In genomic region chr10:92240289-92241157, GRCh38 we compare ENCODE assay signal across 8 cellular contexts. TPM values are rescaled to one million over a fixed set of nuclear protein-coding genes. Genes with fewer than 3 reads are reported as not detected.
A peak's percentile ranks its signal among the peaks of the same experiment; 100 is the strongest.
DNase-seq lines count a peak whose midpoint lies in the region; ATAC-seq and TF ChIP-seq lines count a peak whose summit lies in the region.

No MANE protein-coding gene starts in this region.

- H2AFZ ChIP-seq in ACC112 (ENCODE audit: low read length, unreplicated experiment): peak overlapping the region; percentile 63

- peak overlapping the region; percentile 84 for H3K4me3 ChIP-seq in ACC112 (ENCODE audit: low read depth, low read length)
- H3K4me3 ChIP-seq in endodermal cell (ENCODE audit: low read length): peak overlapping the region; percentile 89
- H3K4me3 ChIP-seq in lower lobe of right lung: peak overlapping the region; percentile 74

- intact Hi-C loops in lower lobe of right lung (cut with DNase I): no loop called here

- ATAC-seq in HG03025 (IDR thresholded peaks at IDR 0.05; ENCODE audit: low FRiP score, unreplicated experiment): peak; percentile 33
- ATAC-seq in lower lobe of right lung: peak; percentile 78
- ATAC-seq in stimulated activated naive CD8-positive, alpha-beta T cell treated with anti-CD3 and anti-CD28 coated beads, Interleukin-15, Interleukin-2, amounts not matched to agents 100 U/mL and 50 U/mL, for 24 hours: peak; percentile 38

- TF ChIP-seq CTCF in GM13977 (IDR thresholded peaks at IDR 0.05; ENCODE audit: extremely low read depth, insufficient read depth, missing control alignments) (no peak), endodermal cell (conservative IDR thresholded peaks at IDR 0.05) (no peak), lower lobe of right lung (IDR thresholded peaks at IDR 0.05) (no peak)

- H3K27ac ChIP-seq in ACC112 (ENCODE audit: low read depth, low read length): peak overlapping the region; percentile 40
- peak overlapping the region; percentile 18 for H3K27ac ChIP-seq in endodermal cell (ENCODE audit: low read depth, low read length)
- peak overlapping the region; percentile 79 for H3K27ac ChIP-seq in lower lobe of right lung

- 0% methylated on average over 16 to 28 of the region's 28 CpGs for WGBS in endodermal cell (ENCODE audit: insufficient coverage in 1 of 2, insufficient read length in 1 of 2), 2 experiments

- H3K9ac ChIP-seq in endodermal cell (ENCODE audit: extremely low read depth, low read length, poor library complexity, severe bottlenecking): peak overlapping the region; percentile 78

- H3K4me1 Mint-ChIP-seq in endodermal cell: peaks cover 22% of the 10 kb centered on the region

- H3K27me3 Mint-ChIP-seq in endodermal cell (ENCODE audit: insufficient read depth): peaks cover 58% of the 10 kb centered on the region

- in situ Hi-C loops in GM13977 (cut with MboI; ENCODE audit: low pct_unique_long_range_greater_than_20kb, low sequenced_read_pairs, unreplicated experiment): no loop called here

- H3K27ac Mint-ChIP-seq in endodermal cell: peak overlapping the region; percentile 60

- DNase-seq in GM13977 (ENCODE audit: low spot score): peak; percentile 67
- peak; percentile 76 for DNase-seq in NCI-H2171 treated with DMSO at 0.1 percent for 48 hours (lab: John Stamatoyannopoulos, UW)
- peak; percentile 26 for DNase-seq in activated CD4-positive, alpha-beta T cell treated with anti-CD3 and anti-CD28 coated beads for 48 hours
- peak; percentile 81 for DNase-seq in endodermal cell
- DNase-seq in lower lobe of right lung: peak; percentile 51
- DNase-seq in stimulated activated naive CD8-positive, alpha-beta T cell treated with anti-CD3 and anti-CD28 coated beads, Interleukin-15, Interleukin-2, amounts not matched to agents 100 U/mL and 50 U/mL, for 24 hours: peak; percentile 22

- no peaks in the 10 kb centered on the region for H3K36me3 ChIP-seq in ACC112 (ENCODE audit: insufficient read depth, low read length)
- H3K36me3 ChIP-seq in endodermal cell (ENCODE audit: control insufficient read depth, insufficient read depth, low read length): no peaks in the 10 kb centered on the region
- no peaks in the 10 kb centered on the region for H3K36me3 ChIP-seq in lower lobe of right lung

- H3K9me3 Mint-ChIP-seq in endodermal cell: no peaks in the 10 kb centered on the region

- H3K9me3 ChIP-seq in endodermal cell (ENCODE audit: control insufficient read depth, low read length) (no peaks in the 10 kb centered on the region), lower lobe of right lung (no peaks in the 10 kb centered on the region)

- peaks cover 15% of the 10 kb centered on the region for H3K4me1 ChIP-seq in ACC112 (ENCODE audit: control insufficient read depth, insufficient read depth, low read length, unreplicated experiment)
- H3K4me1 ChIP-seq in endodermal cell (ENCODE audit: control insufficient read depth, insufficient read depth, low read length): peaks cover 5% of the 10 kb centered on the region
- H3K4me1 ChIP-seq in lower lobe of right lung: peaks cover 49% of the 10 kb centered on the region

- H3K79me2 ChIP-seq in ACC112 (ENCODE audit: control insufficient read depth, insufficient read depth, low read length, unreplicated experiment): no peaks in the 10 kb centered on the region

- H3K4me3 Mint-ChIP-seq in endodermal cell: peak overlapping the region; percentile 74

- no peaks in the 10 kb centered on the region for H3K27me3 ChIP-seq in ACC112 (ENCODE audit: insufficient read depth, low read length)
- H3K27me3 ChIP-seq in endodermal cell (ENCODE audit: control insufficient read depth, insufficient read depth, low read length, poor library complexity, severe bottlenecking): peaks cover 35% of the 10 kb centered on the region
- H3K27me3 ChIP-seq in lower lobe of right lung (ENCODE audit: low read depth): no peaks in the 10 kb centered on the region

- no peaks in the 10 kb centered on the region for H3K36me3 Mint-ChIP-seq in endodermal cell (ENCODE audit: low read depth)

RNA-seq across cellular contexts. Expression of gene CPEB3, which starts 50.4 kb away (rescaled TPM):
- total RNA-seq in endodermal cell (1 to 10 TPM; 1.1 to 1.3 TPM), lower lobe of right lung (6.9 TPM)
- polyA plus RNA-seq in endodermal cell (2013, experiment 1 of 2): 0.82 TPM
- 0.87 TPM for polyA plus RNA-seq in endodermal cell (2013, experiment 2 of 2)

RNA-seq across cellular contexts. Expression of gene MARCHF5, which starts 50.4 kb away (rescaled TPM):
- 10 to 100 TPM; 29.8 to 38.0 TPM for total RNA-seq in endodermal cell
- 46.9 TPM for polyA plus RNA-seq in endodermal cell (2013, experiment 1 of 2)
- polyA plus RNA-seq in endodermal cell (2013, experiment 2 of 2): 42.9 TPM
- 28.3 TPM for total RNA-seq in lower lobe of right lung

Comparison
In these comparisons a context has a peak if more than half of its experiments do, and no peak if none do; other contexts are left out.
1. Peak in every context shown above with its lines: DNase-seq, ATAC-seq, H3K4me3 ChIP-seq and H3K27ac ChIP-seq.
2. H3K27ac ChIP-seq: peak in every context shown above with its lines; median percentile 79 in lower lobe of right lung; 40 in ACC112; 18 in endodermal cell.
3. DNase-seq: peak in every context shown above with its lines; median percentile 81 in endodermal cell; 76 in NCI-H2171 treated with DMSO at 0.1 percent for 48 hours; 67 in GM13977; 51 in lower lobe of right lung; 26 in activated CD4-positive, alpha-beta T cell treated with anti-CD3 and anti-CD28 coated beads for 48 hours; 22 in stimulated activated naive CD8-positive, alpha-beta T cell treated with anti-CD3 and anti-CD28 coated beads, Interleukin-15, Interleukin-2, amounts not matched to agents 100 U/mL and 50 U/mL, for 24 hours.